15 cellular contexts compared by ENCODE assay signal in the genomic region with DNA sequence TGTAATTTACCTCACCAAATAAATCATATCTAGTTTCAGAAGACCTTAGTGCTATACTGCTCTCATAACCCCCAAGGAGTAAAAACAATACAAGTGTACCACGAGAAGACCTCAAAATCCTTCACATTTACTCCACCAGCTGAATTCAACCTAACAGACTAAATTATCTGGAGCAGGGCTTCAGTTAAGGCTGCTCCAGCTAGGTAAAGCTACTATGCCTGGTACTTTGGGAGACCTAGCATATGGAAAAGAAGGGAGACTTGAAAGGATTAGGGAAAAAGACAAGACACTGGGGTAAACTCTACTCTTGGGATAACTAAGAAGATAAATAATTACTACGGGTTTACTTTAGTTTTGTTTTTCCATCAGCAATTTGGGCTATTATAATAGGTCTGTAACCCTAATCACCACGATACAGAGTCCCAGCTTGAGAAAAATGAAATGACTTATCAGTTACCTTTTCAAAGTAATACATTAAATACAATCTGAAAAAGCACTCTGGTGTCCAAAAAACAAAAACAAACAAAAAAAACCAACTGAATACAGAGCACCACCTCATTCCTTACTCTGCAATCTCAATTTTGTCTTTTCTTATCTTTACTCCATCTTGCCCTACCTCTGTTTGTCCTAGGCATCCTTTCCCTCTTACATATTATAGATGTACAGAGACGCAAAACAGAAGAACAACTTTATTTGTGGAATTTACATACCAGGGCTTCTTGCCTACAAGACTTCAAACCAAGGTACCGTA. TPM values are rescaled to one million over a fixed set of nuclear protein-coding genes. Genes with fewer than 3 reads are reported as not detected.
A peak's percentile ranks its signal among the peaks of the same experiment; 100 is the strongest.
DNase-seq lines count a peak whose midpoint lies in the region; ATAC-seq, FAIRE-seq and TF ChIP-seq lines count a peak whose summit lies in the region.
"Had no signal": no experiment of that assay in that cellular context is flagged by ENCODE, and none has a peak within 500 bp of the region (broad histone marks: within the 10 kb centered on the region; RNA-seq: fewer than 3 reads in every experiment).

No MANE protein-coding gene starts in this region.

- H3K9ac ChIP-seq in DND-41 (ENCODE audit: low read depth, low read length) = peak overlapping the region; percentile 81; the same call in 1 of the 2 replicates

- DNase-seq in DMS 273 (lab: John Stamatoyannopoulos, UW; ENCODE audit: unreplicated experiment) (peak; percentile 22), DMS 273 treated with DMSO at 0.1 percent for 48 hours (lab: John Stamatoyannopoulos, UW) (no peak), DND-41 (no peak), WTC11 (ENCODE audit: low spot score) (no peak), naive B cell (no peak), AML-193 (lab: John Stamatoyannopoulos, UW) (no peak), pancreas (no peak), left colon (no peak)
- DNase-seq: colonic mucosa, MV-4-11, SIG-M5, testis had no signal

- 89 to 90% methylated on average over 5 of the region's 5 CpGs for WGBS in pancreas, 2 donors

- POLR2A ChIA-PET in WTC11 (lab: Charles Lee) = interaction anchor here (1.2 kb wide), 1 partner anchor 34 kb away, joined by 4 read pairs; a partner anchor contains a TSS

- H3K36me3 ChIP-seq in DND-41 (ENCODE audit: insufficient read depth, low read length) = no peaks in the 10 kb centered on the region
- no peaks in the 10 kb centered on the region for H3K36me3 ChIP-seq in pancreas
- H3K36me3 ChIP-seq: colonic mucosa had no signal

- H3K4me1 ChIP-seq in DND-41 (ENCODE audit: insufficient read depth, low read length) = peaks cover 31% of the 10 kb centered on the region
- peaks cover 0 to 5% (median 0%) of the 10 kb centered on the region in 3 donors for H3K4me1 ChIP-seq in pancreas

- H4K20me1 ChIP-seq in DND-41 (ENCODE audit: insufficient read depth, low read length) = no peaks in the 10 kb centered on the region

- H3K27ac ChIP-seq in DND-41 (ENCODE audit: low read length) (no peak overlapping the region), pancreas (no peak overlapping the region)
- H3K27ac ChIP-seq: 22Rv1, colonic mucosa, testis had no signal

- CTCF ChIA-PET in WTC11 (lab: Charles Lee) = no interaction called here

- peaks cover 24% of the 10 kb centered on the region; the same call in 1 of the 2 replicates for H3K79me2 ChIP-seq in DND-41 (ENCODE audit: insufficient read depth, low read length)

- FAIRE-seq in pancreas (lab: Jason Lieb, UNC) = no peak
- FAIRE-seq: GM12878, islet of Langerhans had no signal

- H3K4me3 Mint-ChIP-seq in WTC11 (0 out of 2 replicates have a peak overlapping the region, but pooled peaks have one; percentile 80), naive B cell (peak overlapping the region in 6 of 8 donors; percentile 23 to 96 (median 86))

- H3K27me3 Mint-ChIP-seq in WTC11 (ENCODE audit: low read depth) = peaks cover 75% of the 10 kb centered on the region
- peaks cover 4 to 14% (median 4%) of the 10 kb centered on the region in 3 donors for H3K27me3 Mint-ChIP-seq in naive B cell

- no peak overlapping the region for H3K27ac Mint-ChIP-seq in WTC11
- peak overlapping the region in 1 of 6 donors; percentile 38 for H3K27ac Mint-ChIP-seq in naive B cell

- intact Hi-C loops in pancreas (cut with DNase I) = no loop called here
- intact Hi-C loops in left colon (cut with DNase I, micrococcal nuclease) = no loop called here

- TF ChIP-seq CTCF in DND-41 (IDR thresholded peaks at IDR 0.05; ENCODE audit: borderline replicate concordance, extremely low read depth, low read length, poor library complexity, severe bottlenecking) = no peak
- no peak for TF ChIP-seq CTCF in WTC11 (IDR thresholded peaks at IDR 0.05)
- TF ChIP-seq CTCF in pancreas (IDR thresholded peaks at IDR 0.05) = no peak

- H3K4me1 Mint-ChIP-seq in WTC11 = no peaks in the 10 kb centered on the region
- H3K4me1 Mint-ChIP-seq in naive B cell = peaks cover 3 to 26% (median 19%) of the 10 kb centered on the region in 3 donors

- H3K4me2 ChIP-seq in DND-41 (ENCODE audit: insufficient read depth, low read length) = peak overlapping the region; percentile 100

- peaks cover 10% of the 10 kb centered on the region for H3K9me3 Mint-ChIP-seq in WTC11
- H3K9me3 Mint-ChIP-seq in naive B cell = peaks cover under 1 to 11% (median 4%) of the 10 kb centered on the region in 7 donors

- H3K9me3 ChIP-seq in DND-41 (ENCODE audit: insufficient read depth, low read length, severe bottlenecking) (peaks cover 2% of the 10 kb centered on the region), pancreas (no peaks in the 10 kb centered on the region)
- H3K9me3 ChIP-seq: colonic mucosa, testis had no signal

- ATAC-seq in DND-41 (ENCODE audit: insufficient read depth, low read depth) (no peak), WTC11 (no peak), naive B cell (ENCODE audit: low read depth in 2 of 2) (no peak), pancreas (no peak), left colon (no peak)
- ATAC-seq: GM12878 had no signal

- H3K4me3 ChIP-seq in DND-41 (ENCODE audit: low read depth in 1 of 2, low read length in 2 of 2) (peak overlapping the region; percentile 5 to 97; a peak in 3 of 4 replicates), pancreas (no peak overlapping the region)
- H3K4me3 ChIP-seq: GM12878 had no signal

- no peaks in the 10 kb centered on the region for H3K27me3 ChIP-seq in DND-41 (ENCODE audit: insufficient read depth, low read length, poor library complexity)
- H3K27me3 ChIP-seq in pancreas = no peaks in the 10 kb centered on the region
- H3K27me3 ChIP-seq: colonic mucosa, testis had no signal

- H3K36me3 Mint-ChIP-seq in WTC11 = no peaks in the 10 kb centered on the region
- peaks cover 0 to 13% of the 10 kb centered on the region in 2 donors for H3K36me3 Mint-ChIP-seq in naive B cell

- no peak overlapping the region for H2AFZ ChIP-seq in DND-41 (ENCODE audit: low read depth, low read length)

TF ChIP-seq in WTC11, 78 proteins besides CTCF, POLR2A, EP300 and RAD21:
- no peak for TF ChIP-seq JUN (CRISPR knock-in tag; IDR thresholded peaks at IDR 0.05)
- TF ChIP-seq, protein P1, sequence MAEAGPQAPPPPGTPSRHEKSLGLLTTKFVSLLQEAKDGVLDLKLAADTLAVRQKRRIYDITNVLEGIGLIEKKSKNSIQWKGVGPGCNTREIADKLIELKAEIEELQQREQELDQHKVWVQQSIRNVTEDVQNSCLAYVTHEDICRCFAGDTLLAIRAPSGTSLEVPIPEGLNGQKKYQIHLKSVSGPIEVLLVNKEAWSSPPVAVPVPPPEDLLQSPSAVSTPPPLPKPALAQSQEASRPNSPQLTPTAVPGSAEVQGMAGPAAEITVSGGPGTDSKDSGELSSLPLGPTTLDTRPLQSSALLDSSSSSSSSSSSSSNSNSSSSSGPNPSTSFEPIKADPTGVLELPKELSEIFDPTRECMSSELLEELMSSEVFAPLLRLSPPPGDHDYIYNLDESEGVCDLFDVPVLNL (CRISPR knock-in tag; IDR thresholded peaks at IDR 0.05; ENCODE audit: borderline replicate concordance, low read depth) = no peak
- TF ChIP-seq ZNF219 (CRISPR knock-in tag; IDR thresholded peaks at IDR 0.05; ENCODE audit: borderline replicate concordance) = no peak

RNA-seq across cellular contexts. Expression of a gene that starts 2.1 kb away (rescaled TPM):
- total RNA-seq in WTC11 (2021) = 0.66 to 1.2 TPM (median 0.85 TPM) in 3 replicates
- 1 to 10 TPM in 2 of 6 donors, under 1 TPM in 4; 0.31 to 1.3 (median 0.84) TPM for polyA plus RNA-seq in naive B cell (ENCODE audit: low read depth in 6 of 6)
- total RNA-seq in pancreas = 1 to 10 TPM; 1.1 to 2.0 (median 1.3) TPM
- 1 to 10 TPM in 1 of 2 donors, under 1 TPM in 1; 0.65 to 1.4 TPM for polyA plus RNA-seq in pancreas
- under 1 TPM; 0.64 to 0.79 TPM for total RNA-seq in left colon

RNA-seq across cellular contexts. Expression of a gene that starts 33.8 kb away (rescaled TPM):
- total RNA-seq in WTC11 (2021) (13.8 to 15.5 TPM (median 14.8 TPM) in 3 replicates), pancreas (10 to 100 TPM in 2 of 6 donors, 1 to 10 TPM in 4; 5.9 to 12.7 (median 8.7) TPM), left colon (10 to 100 TPM; 13.4 to 16.3 TPM)
- polyA plus RNA-seq in naive B cell (ENCODE audit: low read depth in 6 of 6) (1 to 10 TPM in 3 of 6 donors, under 1 TPM in 2, not detected in 1; 0.29 to 3.2 (median 1.3) TPM), pancreas (10 to 100 TPM; 10.8 to 35.9 TPM)

Comparison
In these comparisons a context has a peak if more than half of its experiments do, and no peak if none do; other contexts are left out.
1. H3K4me3 ChIP-seq: peak in DND-41 (2 of 2); none in pancreas (0 of 4).